ENCODE assay signal across 39 cellular contexts in genomic region chr20:54716790-54717189, GRCh38.
"Had no signal": no experiment of that assay in that cellular context is flagged by ENCODE, and none has a peak within 500 bp of the region (broad histone marks: within the 10 kb centered on the region; RNA-seq: fewer than 3 reads in every experiment).

No MANE protein-coding gene starts in this region.

- H3K4me3 ChIP-seq: adrenal gland, ascending aorta, breast epithelium had no signal

- ATAC-seq: activated naive CD4-positive, alpha-beta T cell treated with anti-CD3 and anti-CD28 coated beads, Interleukin-2, amount 50 U/mL, for 72 hours; activated naive CD8-positive, alpha-beta T cell treated with anti-CD3 and anti-CD28 coated beads, Interleukin-2, amount 50 U/mL, for 24 hours; activated T-cell treated with anti-CD3 and anti-CD28 coated beads, Interleukin-2, amount 50 U/mL, for 4 hours; activated T-cell treated with anti-CD3 and anti-CD28 coated beads, Interleukin-2, amount 50 U/mL, for 72 hours; activated T-helper 17 cell treated with anti-CD3 and anti-CD28 coated beads, Interleukin-2, amount 50 U/mL, for 72 hours had no signal

- H3K27ac Mint-ChIP-seq: activated naive CD4-positive, alpha-beta T cell treated with anti-CD3 and anti-CD28 coated beads for 36 hours; activated naive CD4-positive, alpha-beta T cell treated with anti-CD3 and anti-CD28 coated beads, Interleukin-2, amount 10 ng/mL, durations not matched to agents 7 days and 5 days; activated naive CD4-positive, alpha-beta T cell treated with anti-CD3 and anti-CD28 coated beads, Interleukin-2, amount 50 U/mL, for 24 hours; activated naive CD4-positive, alpha-beta T cell treated with anti-CD3 and anti-CD28 coated beads, Interleukin-2, amount 50 U/mL, for 72 hours; activated naive CD8-positive, alpha-beta T cell; activated naive CD8-positive, alpha-beta T cell treated with anti-CD3 and anti-CD28 coated beads for 36 hours; activated naive CD8-positive, alpha-beta T cell treated with anti-CD3 and anti-CD28 coated beads, Interleukin-2, amount 10 ng/mL, durations not matched to agents 7 days and 5 days; activated naive CD8-positive, alpha-beta T cell treated with anti-CD3 and anti-CD28 coated beads, Interleukin-2, amount 50 U/mL, for 24 hours; activated T-cell treated with anti-CD3 and anti-CD28 coated beads, Interleukin-2, amount 50 U/mL, for 24 hours; activated T-cell treated with anti-CD3 and anti-CD28 coated beads, Interleukin-2, amount 50 U/mL, for 72 hours; activated T-helper 1 cell treated with anti-CD3 and anti-CD28 coated beads, Interleukin-12 subunit alpha, Interleukin-12 subunit beta, Interleukin-2, Interleukin-4 antibody, amounts not matched to agents 30 ng/mL and 10 ng/mL and 1 ng/mL, durations not matched to agents 14 hours and 24 hours and 36 hours; activated T-helper 17 cell treated with anti-CD3 and anti-CD28 coated beads, Interleukin-2, amount 50 U/mL, for 72 hours; activated T-helper 2 cell treated with anti-CD3 and anti-CD28 coated beads, Interferon-gamma antibody, Interleukin-2, Interleukin-4, amounts not matched to agents 10 μg/mL and 5 μg/mL and 100 μg/mL, durations not matched to agents 14 hours and 24 hours and 36 hours had no signal

- H3K4me1 ChIP-seq: adrenal gland, ascending aorta, breast epithelium had no signal

- H3K9me3 ChIP-seq: adrenal gland, ascending aorta, breast epithelium had no signal

- H3K36me3 ChIP-seq: adrenal gland, ascending aorta, brain microvascular endothelial cell, breast epithelium had no signal

- H3K27ac ChIP-seq: adrenal gland, ascending aorta, brain microvascular endothelial cell, breast epithelium had no signal

- H3K4me1 Mint-ChIP-seq: activated naive CD4-positive, alpha-beta T cell treated with anti-CD3 and anti-CD28 coated beads, Interleukin-2, amount 10 ng/mL, durations not matched to agents 7 days and 5 days; activated naive CD4-positive, alpha-beta T cell treated with anti-CD3 and anti-CD28 coated beads, Interleukin-2, amount 50 U/mL, for 24 hours; activated naive CD8-positive, alpha-beta T cell treated with anti-CD3 and anti-CD28 coated beads for 36 hours; activated naive CD8-positive, alpha-beta T cell treated with anti-CD3 and anti-CD28 coated beads, Interleukin-2, amount 10 ng/mL, durations not matched to agents 7 days and 5 days; activated naive CD8-positive, alpha-beta T cell treated with anti-CD3 and anti-CD28 coated beads, Interleukin-2, amount 50 U/mL, for 24 hours; activated T-helper 17 cell treated with anti-CD3 and anti-CD28 coated beads, Interleukin-2, amount 50 U/mL, for 72 hours; central memory CD8-positive, alpha-beta T cell had no signal

- FAIRE-seq: astrocyte, bronchial epithelial cell had no signal

- H3K36me3 Mint-ChIP-seq: activated naive CD4-positive, alpha-beta T cell treated with anti-CD3 and anti-CD28 coated beads, Interleukin-2, amount 10 ng/mL, durations not matched to agents 7 days and 5 days; activated naive CD4-positive, alpha-beta T cell treated with anti-CD3 and anti-CD28 coated beads, Interleukin-2, amount 50 U/mL, for 24 hours; activated naive CD4-positive, alpha-beta T cell treated with anti-CD3 and anti-CD28 coated beads, Interleukin-2, amount 50 U/mL, for 72 hours; activated naive CD8-positive, alpha-beta T cell; activated naive CD8-positive, alpha-beta T cell treated with anti-CD3 and anti-CD28 coated beads for 36 hours; activated naive CD8-positive, alpha-beta T cell treated with anti-CD3 and anti-CD28 coated beads, Interleukin-2, amount 10 ng/mL, durations not matched to agents 7 days and 5 days; brain had no signal

- H3K27me3 ChIP-seq: adrenal gland, ascending aorta, brain microvascular endothelial cell, breast epithelium had no signal

- H3K4me3 Mint-ChIP-seq: activated naive CD4-positive, alpha-beta T cell treated with anti-CD3 and anti-CD28 coated beads for 36 hours; activated naive CD4-positive, alpha-beta T cell treated with anti-CD3 and anti-CD28 coated beads, Interleukin-2, amount 10 ng/mL, durations not matched to agents 7 days and 5 days; activated naive CD4-positive, alpha-beta T cell treated with anti-CD3 and anti-CD28 coated beads, Interleukin-2, amount 50 U/mL, for 24 hours; activated naive CD8-positive, alpha-beta T cell; activated naive CD8-positive, alpha-beta T cell treated with anti-CD3 and anti-CD28 coated beads for 36 hours; activated naive CD8-positive, alpha-beta T cell treated with anti-CD3 and anti-CD28 coated beads, Interleukin-2, amount 10 ng/mL, durations not matched to agents 7 days and 5 days; activated naive CD8-positive, alpha-beta T cell treated with anti-CD3 and anti-CD28 coated beads, Interleukin-2, amount 50 U/mL, for 24 hours; activated T-cell treated with anti-CD3 and anti-CD28 coated beads, Interleukin-2, amount 50 U/mL, for 24 hours; activated T-cell treated with anti-CD3 and anti-CD28 coated beads, Interleukin-2, amount 50 U/mL, for 4 hours; activated T-cell treated with anti-CD3 and anti-CD28 coated beads, Interleukin-2, amount 50 U/mL, for 72 hours; activated T-helper 1 cell treated with anti-CD3 and anti-CD28 coated beads, Interleukin-12 subunit alpha, Interleukin-12 subunit beta, Interleukin-2, Interleukin-4 antibody, amounts not matched to agents 30 ng/mL and 10 ng/mL and 1 ng/mL, durations not matched to agents 14 hours and 24 hours and 36 hours; activated T-helper 17 cell treated with anti-CD3 and anti-CD28 coated beads, Interleukin-2, amount 50 U/mL, for 72 hours; central memory CD8-positive, alpha-beta T cell had no signal

- DNase-seq: activated effector memory CD4-positive, alpha-beta T cell treated with anti-CD3 and anti-CD28 coated beads, Interleukin-2, amount 50 U/mL, for 16 hours; activated effector memory CD4-positive, alpha-beta T cell treated with Interleukin-2 at 50 U/mL for 16 hours; activated gamma-delta T cell; activated gamma-delta T cell treated with Interleukin-2 at 50 U/mL for 16 hours; activated naive CD4-positive, alpha-beta T cell; activated naive CD4-positive, alpha-beta T cell treated with anti-CD3 and anti-CD28 coated beads for 36 hours; activated naive CD4-positive, alpha-beta T cell treated with anti-CD3 and anti-CD28 coated beads, Interleukin-2, amount 10 ng/mL, durations not matched to agents 7 days and 5 days; activated naive CD4-positive, alpha-beta T cell treated with anti-CD3 and anti-CD28 coated beads, Interleukin-2, amount 50 U/mL, for 16 hours; activated naive CD4-positive, alpha-beta T cell treated with Interleukin-2 at 50 U/mL for 16 hours; activated naive CD8-positive, alpha-beta T cell treated with anti-CD3 and anti-CD28 coated beads for 36 hours; activated naive CD8-positive, alpha-beta T cell treated with anti-CD3 and anti-CD28 coated beads, Interleukin-2, amount 10 ng/mL, durations not matched to agents 7 days and 5 days; activated naive CD8-positive, alpha-beta T cell treated with anti-CD3 and anti-CD28 coated beads, Interleukin-2, amount 50 U/mL, for 24 hours; activated T-cell treated with anti-CD3 and anti-CD28 coated beads for 4 hours; activated T-cell treated with anti-CD3 and anti-CD28 coated beads, Interleukin-2, amount 50 U/mL, for 1 hour; activated T-cell treated with anti-CD3 and anti-CD28 coated beads, Interleukin-2, amount 50 U/mL, for 24 hours; activated T-cell treated with anti-CD3 and anti-CD28 coated beads, Interleukin-2, amount 50 U/mL, for 4 hours; activated T-cell treated with anti-CD3 and anti-CD28 coated beads, Interleukin-2, amount 50 U/mL, for 48 hours; activated T-cell treated with anti-CD3 and anti-CD28 coated beads, Interleukin-2, amount 50 U/mL, for 72 hours; adrenal gland; amniotic stem cell; amygdala; anterior cingulate cortex; aorta; brain microvascular endothelial cell; caudate nucleus; central memory CD4-positive, alpha-beta T cell; cerebellar nuclear complex had no signal

- H3K27me3 Mint-ChIP-seq: activated naive CD4-positive, alpha-beta T cell treated with anti-CD3 and anti-CD28 coated beads, Interleukin-2, amount 10 ng/mL, durations not matched to agents 7 days and 5 days; activated naive CD8-positive, alpha-beta T cell treated with anti-CD3 and anti-CD28 coated beads, Interleukin-2, amount 10 ng/mL, durations not matched to agents 7 days and 5 days had no signal

- H3K9me3 Mint-ChIP-seq: activated naive CD4-positive, alpha-beta T cell treated with anti-CD3 and anti-CD28 coated beads for 36 hours; activated naive CD4-positive, alpha-beta T cell treated with anti-CD3 and anti-CD28 coated beads, Interleukin-2, amount 10 ng/mL, durations not matched to agents 7 days and 5 days; activated naive CD4-positive, alpha-beta T cell treated with anti-CD3 and anti-CD28 coated beads, Interleukin-2, amount 50 U/mL, for 24 hours; activated naive CD4-positive, alpha-beta T cell treated with anti-CD3 and anti-CD28 coated beads, Interleukin-2, amount 50 U/mL, for 72 hours; activated naive CD8-positive, alpha-beta T cell treated with anti-CD3 and anti-CD28 coated beads for 36 hours; activated naive CD8-positive, alpha-beta T cell treated with anti-CD3 and anti-CD28 coated beads, Interleukin-2, amount 10 ng/mL, durations not matched to agents 7 days and 5 days; activated naive CD8-positive, alpha-beta T cell treated with anti-CD3 and anti-CD28 coated beads, Interleukin-2, amount 50 U/mL, for 24 hours; activated T-cell treated with anti-CD3 and anti-CD28 coated beads, Interleukin-2, amount 50 U/mL, for 24 hours; activated T-cell treated with anti-CD3 and anti-CD28 coated beads, Interleukin-2, amount 50 U/mL, for 72 hours; activated T-helper 1 cell treated with anti-CD3 and anti-CD28 coated beads, Interleukin-12 subunit alpha, Interleukin-12 subunit beta, Interleukin-2, Interleukin-4 antibody, amounts not matched to agents 30 ng/mL and 10 ng/mL and 1 ng/mL, durations not matched to agents 14 hours and 24 hours and 36 hours; activated T-helper 17 cell treated with anti-CD3 and anti-CD28 coated beads, Interleukin-2, amount 50 U/mL, for 72 hours; activated T-helper 2 cell treated with anti-CD3 and anti-CD28 coated beads, Interferon-gamma antibody, Interleukin-2, Interleukin-4, amounts not matched to agents 10 μg/mL and 5 μg/mL and 100 μg/mL, durations not matched to agents 14 hours and 24 hours and 36 hours had no signal
